ENCODE assay signal across 1 cellular context in genomic region chr1:150613061-150613920, GRCh38.
TF ChIP-seq lines count a peak whose summit lies in the region.

No MANE protein-coding gene starts in this region.

TF ChIP-seq in K562, 482 proteins besides CTCF, POLR2A, EP300 and RAD21 (continued from another document and continues in another):
- no peak for TF ChIP-seq CHAMP1 (IDR thresholded peaks at IDR 0.05)
- TF ChIP-seq, protein P1, sequence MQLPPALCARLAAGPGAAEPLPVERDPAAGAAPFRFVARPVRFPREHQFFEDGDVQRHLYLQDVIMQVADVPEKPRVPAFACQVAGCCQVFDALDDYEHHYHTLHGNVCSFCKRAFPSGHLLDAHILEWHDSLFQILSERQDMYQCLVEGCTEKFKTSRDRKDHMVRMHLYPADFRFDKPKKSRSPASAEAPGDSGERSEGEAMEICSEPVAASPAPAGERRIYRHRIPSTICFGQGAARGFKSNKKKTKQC (CRISPR knock-in tag; IDR thresholded peaks at IDR 0.05) = no peak
- peak; percentile 56 for TF ChIP-seq FOS (IDR thresholded peaks at IDR 0.05; ENCODE audit: extremely low read depth, insufficient read length)
- peak; percentile 97 for TF ChIP-seq JUN (IDR thresholded peaks at IDR 0.05; ENCODE audit: borderline replicate concordance, low read depth, low read length)
- TF ChIP-seq JUN (CRISPR knock-in tag; IDR thresholded peaks at IDR 0.05; ENCODE audit: borderline replicate concordance) = peak; percentile 84; the same call in 1 of the 2 replicates
- no peak for TF ChIP-seq CAMTA2 (CRISPR knock-in tag; conservative IDR thresholded peaks at IDR 0.05)
- TF ChIP-seq CBX2 (IDR thresholded peaks at IDR 0.05; ENCODE audit: insufficient read depth, low read length, poor library complexity, severe bottlenecking) = no peak
- TF ChIP-seq LCOR (CRISPR knock-in tag; IDR thresholded peaks at IDR 0.05) = no peak
- TF ChIP-seq E2F5 (CRISPR knock-in tag; IDR thresholded peaks at IDR 0.05) = no peak
- no peak for TF ChIP-seq FUS (optimal IDR thresholded peaks at IDR 0.05; ENCODE audit: low read depth, low read length)
- TF ChIP-seq ZBTB7A (IDR thresholded peaks at IDR 0.05; ENCODE audit: borderline replicate concordance, control insufficient read depth, low read depth, low read length) = no peak
- no peak for TF ChIP-seq ZNF384 (IDR thresholded peaks at IDR 0.05; ENCODE audit: low read depth, low read length)
- no peak for TF ChIP-seq ZNF609 (CRISPR knock-in tag; IDR thresholded peaks at IDR 0.05; ENCODE audit: borderline replicate concordance)
- no peak for TF ChIP-seq FOXJ3 (CRISPR knock-in tag; IDR thresholded peaks at IDR 0.05)
- TF ChIP-seq ZNF212 (CRISPR knock-in tag; IDR thresholded peaks at IDR 0.05) = no peak
- TF ChIP-seq, protein P2, sequence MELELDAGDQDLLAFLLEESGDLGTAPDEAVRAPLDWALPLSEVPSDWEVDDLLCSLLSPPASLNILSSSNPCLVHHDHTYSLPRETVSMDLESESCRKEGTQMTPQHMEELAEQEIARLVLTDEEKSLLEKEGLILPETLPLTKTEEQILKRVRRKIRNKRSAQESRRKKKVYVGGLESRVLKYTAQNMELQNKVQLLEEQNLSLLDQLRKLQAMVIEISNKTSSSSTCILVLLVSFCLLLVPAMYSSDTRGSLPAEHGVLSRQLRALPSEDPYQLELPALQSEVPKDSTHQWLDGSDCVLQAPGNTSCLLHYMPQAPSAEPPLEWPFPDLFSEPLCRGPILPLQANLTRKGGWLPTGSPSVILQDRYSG (tag; conservative IDR thresholded peaks at IDR 0.05; ENCODE audit: low read depth) = 0 out of 2 replicates have a peak, but pooled peaks have one; percentile 35
- TF ChIP-seq MTF1 (CRISPR knock-in tag; IDR thresholded peaks at IDR 0.05; ENCODE audit: borderline replicate concordance) = no peak
- no peak for TF ChIP-seq KLF16 (IDR thresholded peaks at IDR 0.05)
- TF ChIP-seq ZNF24 (IDR thresholded peaks at IDR 0.05) = no peak; the same call in 1 of the 2 replicates
- TF ChIP-seq, protein P3, sequence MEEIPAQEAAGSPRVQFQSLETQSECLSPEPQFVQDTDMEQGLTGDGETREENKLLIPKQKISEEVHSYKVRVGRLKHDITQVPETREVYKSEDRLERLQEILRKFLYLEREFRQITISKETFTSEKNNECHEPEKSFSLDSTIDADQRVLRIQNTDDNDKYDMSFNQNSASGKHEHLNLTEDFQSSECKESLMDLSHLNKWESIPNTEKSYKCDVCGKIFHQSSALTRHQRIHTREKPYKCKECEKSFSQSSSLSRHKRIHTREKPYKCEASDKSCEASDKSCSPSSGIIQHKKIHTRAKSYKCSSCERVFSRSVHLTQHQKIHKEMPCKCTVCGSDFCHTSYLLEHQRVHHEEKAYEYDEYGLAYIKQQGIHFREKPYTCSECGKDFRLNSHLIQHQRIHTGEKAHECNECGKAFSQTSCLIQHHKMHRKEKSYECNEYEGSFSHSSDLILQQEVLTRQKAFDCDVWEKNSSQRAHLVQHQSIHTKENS (CRISPR knock-in tag; IDR thresholded peaks at IDR 0.05) = no peak
- TF ChIP-seq PHB (CRISPR knock-in tag; IDR thresholded peaks at IDR 0.05) = no peak
- no peak for TF ChIP-seq ZC3H11A (IDR thresholded peaks at IDR 0.05; ENCODE audit: low read depth, low read length)
- TF ChIP-seq, protein P4, sequence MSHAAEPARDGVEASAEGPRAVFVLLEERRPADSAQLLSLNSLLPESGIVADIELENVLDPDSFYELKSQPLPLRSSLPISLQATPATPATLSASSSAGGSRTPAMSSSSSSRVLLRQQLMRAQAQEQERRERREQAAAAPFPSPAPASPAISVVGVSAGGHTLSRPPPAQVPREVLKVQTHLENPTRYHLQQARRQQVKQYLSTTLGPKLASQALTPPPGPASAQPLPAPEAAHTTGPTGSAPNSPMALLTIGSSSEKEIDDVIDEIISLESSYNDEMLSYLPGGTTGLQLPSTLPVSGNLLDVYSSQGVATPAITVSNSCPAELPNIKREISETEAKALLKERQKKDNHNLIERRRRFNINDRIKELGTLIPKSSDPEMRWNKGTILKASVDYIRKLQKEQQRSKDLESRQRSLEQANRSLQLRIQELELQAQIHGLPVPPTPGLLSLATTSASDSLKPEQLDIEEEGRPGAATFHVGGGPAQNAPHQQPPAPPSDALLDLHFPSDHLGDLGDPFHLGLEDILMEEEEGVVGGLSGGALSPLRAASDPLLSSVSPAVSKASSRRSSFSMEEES (CRISPR knock-in tag; IDR thresholded peaks at IDR 0.05) = no peak
- TF ChIP-seq ZNF780A (CRISPR knock-in tag; IDR thresholded peaks at IDR 0.05) = no peak
- TF ChIP-seq MBD2 (IDR thresholded peaks at IDR 0.05; ENCODE audit: borderline replicate concordance, low read depth) = peak; percentile 44; the same call in 1 of the 2 replicates
- no peak for TF ChIP-seq ARNT (IDR thresholded peaks at IDR 0.05)
- no peak for TF ChIP-seq PYGO2 (tag; IDR thresholded peaks at IDR 0.05)
- TF ChIP-seq HMGN3 (IDR thresholded peaks at IDR 0.05; ENCODE audit: borderline replicate concordance, extremely low read depth, insufficient read length, low read depth, low read length) = peak; percentile 26
- no peak for TF ChIP-seq E2F8 (IDR thresholded peaks at IDR 0.05; ENCODE audit: low read depth, partially characterized antibody)
- no peak for TF ChIP-seq ZBTB34 (CRISPR knock-in tag; IDR thresholded peaks at IDR 0.05)
- TF ChIP-seq KDM2B (CRISPR knock-in tag; IDR thresholded peaks at IDR 0.05) = no peak
- TF ChIP-seq SRF (CRISPR knock-in tag; IDR thresholded peaks at IDR 0.05) = peak in 1 of 2 experiments; percentile 30; a peak in 1 of 4 replicates
- TF ChIP-seq ZNF644 (tag; IDR thresholded peaks at IDR 0.05; ENCODE audit: low read depth) = peak; percentile 81
- TF ChIP-seq EWSR1 (IDR thresholded peaks at IDR 0.05; ENCODE audit: borderline replicate concordance, low read depth, partially characterized antibody) = no peak
- TF ChIP-seq KLF13 (tag; IDR thresholded peaks at IDR 0.05; ENCODE audit: borderline replicate concordance, low read depth) = no peak
- TF ChIP-seq SRSF7 (optimal IDR thresholded peaks at IDR 0.05; ENCODE audit: low read depth, low read length) = no peak
- TF ChIP-seq, protein P5, sequence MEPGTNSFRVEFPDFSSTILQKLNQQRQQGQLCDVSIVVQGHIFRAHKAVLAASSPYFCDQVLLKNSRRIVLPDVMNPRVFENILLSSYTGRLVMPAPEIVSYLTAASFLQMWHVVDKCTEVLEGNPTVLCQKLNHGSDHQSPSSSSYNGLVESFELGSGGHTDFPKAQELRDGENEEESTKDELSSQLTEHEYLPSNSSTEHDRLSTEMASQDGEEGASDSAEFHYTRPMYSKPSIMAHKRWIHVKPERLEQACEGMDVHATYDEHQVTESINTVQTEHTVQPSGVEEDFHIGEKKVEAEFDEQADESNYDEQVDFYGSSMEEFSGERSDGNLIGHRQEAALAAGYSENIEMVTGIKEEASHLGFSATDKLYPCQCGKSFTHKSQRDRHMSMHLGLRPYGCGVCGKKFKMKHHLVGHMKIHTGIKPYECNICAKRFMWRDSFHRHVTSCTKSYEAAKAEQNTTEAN (CRISPR knock-in tag; IDR thresholded peaks at IDR 0.05) = no peak
- TF ChIP-seq ATF4 (CRISPR knock-in tag; IDR thresholded peaks at IDR 0.05) = 0 out of 2 replicates have a peak, but pooled peaks have one; percentile 14
- TF ChIP-seq PML (IDR thresholded peaks at IDR 0.05; ENCODE audit: low read length) = no peak; the same call in 1 of the 2 replicates
- TF ChIP-seq ZNF41 (CRISPR knock-in tag; conservative IDR thresholded peaks at IDR 0.05) = no peak; the same call in 1 of the 2 replicates
- no peak for TF ChIP-seq HEY1 (CRISPR knock-in tag; IDR thresholded peaks at IDR 0.05; ENCODE audit: borderline replicate concordance)
- no peak for TF ChIP-seq RBBP5 (IDR thresholded peaks at IDR 0.05; ENCODE audit: borderline replicate concordance, insufficient read depth, low read length, poor library complexity, severe bottlenecking)
- no peak for TF ChIP-seq ZNF77 (CRISPR knock-in tag; IDR thresholded peaks at IDR 0.05)
